In genomic region chr5:175967471-175968372, GRCh38 we compare ENCODE assay signal across 8 cellular contexts. TPM values are rescaled to one million over a fixed set of nuclear protein-coding genes. Genes with fewer than 3 reads are reported as not detected.
DNase-seq lines count a peak whose midpoint lies in the region; ATAC-seq and TF ChIP-seq lines count a peak whose summit lies in the region.
"Not testable (repeated sequence)": the region's sequence is repeated elsewhere in the genome, so short reads cannot be mapped to it uniquely, and the experiment has no call there.

TSS of gene THOC3 (minus strand) at chr5:175968315. CDS start at chr5:175968208, 107 bp downstream.

- not testable (repeated sequence) for H3K36me3 Mint-ChIP-seq in activated CD8-positive, alpha-beta T cell treated with anti-CD3 and anti-CD28 coated beads for 36 hours (ENCODE audit: low read depth); immature natural killer cell

- POLR2A ChIA-PET in activated CD8-positive, alpha-beta T cell treated with anti-CD3 and anti-CD28 coated beads for 36 hours (lab: Charles Lee): not testable (repeated sequence)

- peak; percentile 98 for ATAC-seq in GM18498 (IDR thresholded peaks at IDR 0.05; ENCODE audit: unreplicated experiment)
- peak; percentile 97 for ATAC-seq in HG02571 (IDR thresholded peaks at IDR 0.05; ENCODE audit: unreplicated experiment)
- peak; percentile 100 for ATAC-seq in activated CD8-positive, alpha-beta T cell treated with anti-CD3 and anti-CD28 coated beads for 36 hours

- not testable (repeated sequence) for H3K27me3 Mint-ChIP-seq in activated CD8-positive, alpha-beta T cell treated with anti-CD3 and anti-CD28 coated beads for 36 hours; immature natural killer cell (ENCODE audit: low read depth in 3 of 3)

- H3K4me3 ChIP-seq in colonic mucosa (peak within 1 kb of the TSS; percentile 69), retinal pigment epithelial cell (ENCODE audit: low read length) (peak within 1 kb of the TSS; percentile 59), thymus (ENCODE audit: low read length) (peak within 1 kb of the TSS; percentile 54)

- H3K9me3 ChIP-seq in colonic mucosa; thymus (ENCODE audit: control insufficient read depth): not testable (repeated sequence)

- peak within 1 kb of the TSS; percentile 78 for H3K4me3 Mint-ChIP-seq in activated CD8-positive, alpha-beta T cell treated with anti-CD3 and anti-CD28 coated beads for 36 hours
- peak within 1 kb of the TSS; percentile 58 to 87 (median 79) for H3K4me3 Mint-ChIP-seq in immature natural killer cell

- H3K27ac Mint-ChIP-seq in activated CD8-positive, alpha-beta T cell treated with anti-CD3 and anti-CD28 coated beads for 36 hours: peak within 1 kb of the TSS; percentile 61
- H3K27ac Mint-ChIP-seq in immature natural killer cell: peak within 1 kb of the TSS in 1 of 6 donors; percentile 64

- H3K36me3 ChIP-seq in colonic mucosa; thymus (ENCODE audit: control insufficient read depth, insufficient read depth): not testable (repeated sequence)

- CTCF ChIA-PET in activated CD8-positive, alpha-beta T cell treated with anti-CD3 and anti-CD28 coated beads for 36 hours (lab: Charles Lee): not testable (repeated sequence)

- not testable (repeated sequence) for H3K4me1 ChIP-seq in colonic mucosa; thymus (ENCODE audit: control insufficient read depth, insufficient read depth, low read length)

- TF ChIP-seq CTCF in activated CD8-positive, alpha-beta T cell treated with anti-CD3 and anti-CD28 coated beads for 36 hours (IDR thresholded peaks at IDR 0.05); colonic mucosa (IDR thresholded peaks at IDR 0.05); retinal pigment epithelial cell (conservative IDR thresholded peaks at IDR 0.05; ENCODE audit: low read depth, low read length): not testable (repeated sequence)

- intact Hi-C loops in activated CD8-positive, alpha-beta T cell treated with anti-CD3 and anti-CD28 coated beads for 36 hours (cut with micrococcal nuclease); colonic mucosa (cut with DNase I): not testable (repeated sequence)

- H3K9me3 Mint-ChIP-seq in activated CD8-positive, alpha-beta T cell treated with anti-CD3 and anti-CD28 coated beads for 36 hours; immature natural killer cell: not testable (repeated sequence)

- H3K27ac ChIP-seq in colonic mucosa; thymus (ENCODE audit: low read depth): not testable (repeated sequence)

- peak; percentile 67 for DNase-seq in LHCN-M2 (ENCODE audit: low read depth)
- DNase-seq in activated CD8-positive, alpha-beta T cell treated with anti-CD3 and anti-CD28 coated beads for 36 hours: peak; percentile 69
- DNase-seq in colonic mucosa: peak; percentile 66
- peak; percentile 81 to 89 (median 87) for DNase-seq in immature natural killer cell
- peak; percentile 22 for DNase-seq in retinal pigment epithelial cell (ENCODE audit: low read depth)

- not testable (repeated sequence) for H3K4me1 Mint-ChIP-seq in activated CD8-positive, alpha-beta T cell treated with anti-CD3 and anti-CD28 coated beads for 36 hours (ENCODE audit: low read depth); immature natural killer cell

- under 1% methylated on average over 52 of the region's 67 CpGs for WGBS in thymus

- H3K9ac ChIP-seq in colonic mucosa (ENCODE audit: low read depth in 2 of 2, low read length in 2 of 2): peak within 1 kb of the TSS in 1 of 2 donors; percentile 79

- H3K27me3 ChIP-seq in colonic mucosa; thymus (ENCODE audit: control insufficient read depth, insufficient read depth): not testable (repeated sequence)

RNA-seq across cellular contexts. Expression of gene THOC3, which starts in this region (rescaled TPM):
- total RNA-seq in LHCN-M2 (2014; rRNA removed) (88.3 and 96.2 TPM in 2 replicates), colonic mucosa (100 to 1,000 TPM in 1 of 2 donors, 10 to 100 TPM in 1; 62.9 to 140 TPM)
- 31.4 TPM for polyA plus RNA-seq in LHCN-M2 (2012)
- 10 to 100 TPM; 67.3 to 71.5 TPM for total RNA-seq in activated CD8-positive, alpha-beta T cell treated with anti-CD3 and anti-CD28 coated beads for 36 hours
- polyA plus RNA-seq in immature natural killer cell (10 to 100 TPM; 48.8 to 71.5 (median 52.0) TPM), thymus (27.5 TPM)

Comparison
In these comparisons a context has a peak if more than half of its experiments do, and no peak if none do; other contexts are left out.
1. DNase-seq: peak in every context shown above with its lines; median percentile 87 in immature natural killer cell; 69 in activated CD8-positive, alpha-beta T cell treated with anti-CD3 and anti-CD28 coated beads for 36 hours; 67 in LHCN-M2; 66 in colonic mucosa; 22 in retinal pigment epithelial cell.